ENCODE assay signal across 8 cellular contexts in genomic region chr5:14809369-14810144, GRCh38.
DNase-seq lines count a peak whose midpoint lies in the region; ATAC-seq and TF ChIP-seq lines count a peak whose summit lies in the region.

No MANE protein-coding gene starts in this region.

- H3K27me3 ChIP-seq in right cardiac atrium (ENCODE audit: control insufficient read depth, insufficient read depth) (no peaks in the 10 kb centered on the region), BE2C (no peaks in the 10 kb centered on the region)

- TF ChIP-seq CTCF in BE2C (IDR thresholded peaks at IDR 0.05; ENCODE audit: low read depth, low read length) (no peak), nephron progenitor cell (IDR thresholded peaks at IDR 0.05) (no peak)

- peak; percentile 98 for ATAC-seq in GM18867 (IDR thresholded peaks at IDR 0.05; ENCODE audit: unreplicated experiment)
- ATAC-seq in HG03097 (IDR thresholded peaks at IDR 0.05; ENCODE audit: low FRiP score, unreplicated experiment): peak; percentile 99
- ATAC-seq in right cardiac atrium: peak; percentile 84 to 92

- no peaks in the 10 kb centered on the region for H3K27me3 Mint-ChIP-seq in activated naive CD4-positive, alpha-beta T cell treated with anti-CD3 and anti-CD28 coated beads, Interleukin-2, amount 10 ng/mL, durations not matched to agents 7 days and 5 days
- no peaks in the 10 kb centered on the region for H3K27me3 Mint-ChIP-seq in nephron progenitor cell (ENCODE audit: low read depth, poor library complexity)

- H3K4me1 Mint-ChIP-seq in activated naive CD4-positive, alpha-beta T cell treated with anti-CD3 and anti-CD28 coated beads, Interleukin-2, amount 10 ng/mL, durations not matched to agents 7 days and 5 days: peaks cover 44% of the 10 kb centered on the region
- peaks cover 31% of the 10 kb centered on the region for H3K4me1 Mint-ChIP-seq in nephron progenitor cell

- 46% methylated on average over 10 of the region's 10 CpGs for WGBS in right cardiac atrium

- H3K9me3 Mint-ChIP-seq in activated naive CD4-positive, alpha-beta T cell treated with anti-CD3 and anti-CD28 coated beads, Interleukin-2, amount 10 ng/mL, durations not matched to agents 7 days and 5 days: no peaks in the 10 kb centered on the region
- peaks cover 19% of the 10 kb centered on the region for H3K9me3 Mint-ChIP-seq in nephron progenitor cell

- H3K4me1 ChIP-seq in right cardiac atrium (ENCODE audit: control insufficient read depth, insufficient read depth, low read length) (peaks cover 15% of the 10 kb centered on the region), BE2C (no peaks in the 10 kb centered on the region)

- peaks cover 17% of the 10 kb centered on the region for H3K36me3 Mint-ChIP-seq in activated naive CD4-positive, alpha-beta T cell treated with anti-CD3 and anti-CD28 coated beads, Interleukin-2, amount 10 ng/mL, durations not matched to agents 7 days and 5 days
- H3K36me3 Mint-ChIP-seq in nephron progenitor cell (ENCODE audit: low read depth): peaks cover 5% of the 10 kb centered on the region

- no peak overlapping the region for H3K27ac ChIP-seq in right cardiac atrium (ENCODE audit: low read length)

- intact Hi-C loops in right cardiac atrium (cut with DNase I): no loop called here

- CTCF ChIA-PET in activated naive CD4-positive, alpha-beta T cell treated with anti-CD3 and anti-CD28 coated beads, Interleukin-2, amount 10 ng/mL, durations not matched to agents 7 days and 5 days (lab: Charles Lee): interaction anchor here (0.6 to 1.5 kb wide), 5 partner anchors 10 to 1628 kb away, joined by 3 to 4 read pairs (median 3); partner anchors contain the start of gene ANKH

- H3K9me3 ChIP-seq in right cardiac atrium (ENCODE audit: control insufficient read depth, low read length) (peaks cover 4% of the 10 kb centered on the region), BE2C (no peaks in the 10 kb centered on the region)

- in situ Hi-C loops in SK-MEL-5 (cut with HindIII; ENCODE audit: low pct_unique_long_range_greater_than_20kb, low sequenced_read_pairs): no loop called here

- no peaks in the 10 kb centered on the region; the same call in 1 of the 2 replicates for H3K36me3 ChIP-seq in BE2C

- H3K4me3 Mint-ChIP-seq in activated naive CD4-positive, alpha-beta T cell treated with anti-CD3 and anti-CD28 coated beads, Interleukin-2, amount 10 ng/mL, durations not matched to agents 7 days and 5 days: peak overlapping the region; percentile 58
- no peak overlapping the region for H3K4me3 Mint-ChIP-seq in nephron progenitor cell

- H3K4me3 ChIP-seq in right cardiac atrium (ENCODE audit: low read length) (no peak overlapping the region), BE2C (ENCODE audit: low read depth, low read length) (no peak overlapping the region)

- H3K27ac Mint-ChIP-seq in activated naive CD4-positive, alpha-beta T cell treated with anti-CD3 and anti-CD28 coated beads, Interleukin-2, amount 10 ng/mL, durations not matched to agents 7 days and 5 days: peak overlapping the region; percentile 90
- no peak overlapping the region for H3K27ac Mint-ChIP-seq in nephron progenitor cell

- DNase-seq in SK-MEL-5 (ENCODE audit: low read depth, low spot score): peak; percentile 81
- DNase-seq in activated naive CD4-positive, alpha-beta T cell treated with anti-CD3 and anti-CD28 coated beads, Interleukin-2, amount 10 ng/mL, durations not matched to agents 7 days and 5 days: peak; percentile 84
- DNase-seq in right cardiac atrium: peak; percentile 60 to 69 (median 65)
- peak; percentile 61 to 76 (median 65) for DNase-seq in stimulated activated CD4-positive, alpha-beta T cell treated with anti-CD3 and anti-CD28 coated beads, Interleukin-12 subunit alpha, Interleukin-12 subunit beta, amount 100 ng/mL, for 48 hours (ENCODE audit: low read depth in 2 of 3, low spot score in 1 of 3)
- DNase-seq in BE2C: no peak
- DNase-seq in nephron progenitor cell: no peak

Comparison
In these comparisons a context has a peak if more than half of its experiments do, and no peak if none do; other contexts are left out.
1. DNase-seq: peak in SK-MEL-5 (single experiment), activated naive CD4-positive, alpha-beta T cell treated with anti-CD3 and anti-CD28 coated beads, Interleukin-2, amount 10 ng/mL, durations not matched to agents 7 days and 5 days (single experiment), right cardiac atrium (3 of 3) and stimulated activated CD4-positive, alpha-beta T cell treated with anti-CD3 and anti-CD28 coated beads, Interleukin-12 subunit alpha, Interleukin-12 subunit beta, amount 100 ng/mL, for 48 hours (3 of 3); none in BE2C (single experiment) and nephron progenitor cell (single experiment).
2. Peak in every context shown above with its lines, with median percentiles within 50 percentile points of each other: ATAC-seq.